In the genomic region with DNA sequence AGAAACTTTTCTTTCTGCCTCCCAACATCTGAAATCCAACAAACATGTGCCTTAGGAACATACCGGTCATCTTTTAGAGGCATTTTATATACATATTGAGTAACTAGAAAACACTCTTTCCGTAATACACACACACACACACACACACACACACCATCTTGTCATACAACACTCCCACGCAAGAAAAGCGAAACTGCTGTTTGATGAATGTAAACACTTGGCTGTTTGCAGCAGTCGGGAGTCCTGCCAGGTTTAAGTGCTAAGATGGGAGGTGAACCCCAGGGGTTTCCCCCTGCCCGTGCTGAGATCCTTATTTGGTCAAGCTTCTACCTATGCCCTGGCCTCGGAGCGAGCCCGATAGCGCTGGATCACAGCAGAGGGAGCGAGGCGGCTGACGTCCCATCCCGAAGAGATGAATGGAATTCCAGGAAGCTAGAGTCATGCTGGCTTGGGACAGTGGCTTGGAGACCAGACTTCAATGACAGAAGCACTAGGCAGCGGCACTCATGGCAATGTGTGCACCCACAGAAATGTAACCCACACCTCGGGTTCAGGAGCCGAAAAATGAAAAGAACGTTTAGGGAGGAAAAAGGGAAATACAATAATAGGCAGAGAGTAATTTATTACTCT, we compare ENCODE assay signal across 8 cellular contexts. TPM values are rescaled to one million over a fixed set of nuclear protein-coding genes. Genes with fewer than 3 reads are reported as not detected.
DNase-seq lines count a peak whose midpoint lies in the region; ATAC-seq, FAIRE-seq and TF ChIP-seq lines count a peak whose summit lies in the region.

No MANE protein-coding gene starts in this region.

- H3K27ac ChIP-seq in K562 (ENCODE audit: extremely low read depth, low read depth, low read length) (no peak overlapping the region), iPS DF 6.9 (ENCODE audit: low read length) (no peak overlapping the region), gastrocnemius medialis (peak overlapping the region in 3 of 4 donors; percentile 10 to 75 (median 68))

- H3K4me3 ChIP-seq in BJ (ENCODE audit: low read depth, low read length) (peak overlapping the region; percentile 19), K562 (no peak overlapping the region), iPS DF 6.9 (ENCODE audit: low read length) (no peak overlapping the region; the same call in 1 of the 2 replicates), gastrocnemius medialis (peak overlapping the region; percentile 55 to 63 (median 58))

- in situ Hi-C loops in K562 (cut with MboI) (loop anchor here (25.0 kb wide), 1 partner anchor 767 kb away; no protein-coding TSS in a partner anchor), gastrocnemius medialis (cut with MboI; ENCODE audit: low sequenced_read_pairs in 4 of 4) (loop anchor here (10.0 to 25.0 kb wide), 4 partner anchors 415 to 767 kb away; no protein-coding TSS in a partner anchor)

- peaks cover 0 to 12% of the 10 kb centered on the region in 2 experiments; a peak in 1 of 5 replicates for H3K4me1 ChIP-seq in K562 (replicated peaks in 1 of 2; ENCODE audit: control insufficient read depth in 2 of 2, insufficient read depth in 2 of 2, low read length in 2 of 2)
- H3K4me1 ChIP-seq in iPS DF 6.9 (ENCODE audit: control insufficient read depth, insufficient read depth, low read length): peaks cover 12% of the 10 kb centered on the region; the same call in 1 of the 2 replicates
- peaks cover 7 to 12% of the 10 kb centered on the region in 2 donors for H3K4me1 ChIP-seq in gastrocnemius medialis

- H3K9me3 ChIP-seq in K562 (replicated peaks; ENCODE audit: control insufficient read depth, insufficient read depth, low read depth, low read length) (peaks cover 7% of the 10 kb centered on the region), iPS DF 6.9 (ENCODE audit: control insufficient read depth, insufficient read depth, low read length) (no peaks in the 10 kb centered on the region), gastrocnemius medialis (no peaks in the 10 kb centered on the region)

- peak overlapping the region; percentile 36; the same call in 1 of the 2 replicates for H2AFZ ChIP-seq in K562 (ENCODE audit: low read depth, low read length)

- TF ChIP-seq CTCF in BJ (IDR thresholded peaks at IDR 0.05; ENCODE audit: insufficient read depth, low read depth, low read length): no peak
- TF ChIP-seq CTCF in K562 (IDR thresholded peaks at IDR 0.05 in 2 of 3, conservative IDR thresholded peaks at IDR 0.05 in 1 of 3; ENCODE audit: insufficient read depth in 2 of 3, low read depth in 1 of 3, low read length in 3 of 3): no peak
- TF ChIP-seq CTCF in gastrocnemius medialis (IDR thresholded peaks at IDR 0.05 in 4 of 5, conservative IDR thresholded peaks at IDR 0.05 in 1 of 5): no peak

- TF ChIP-seq POLR2A in K562 (conservative IDR thresholded peaks at IDR 0.05): no peak
- no peak for TF ChIP-seq POLR2A in gastrocnemius medialis (IDR thresholded peaks at IDR 0.05)

- no peaks in the 10 kb centered on the region for H3K9me1 ChIP-seq in K562 (ENCODE audit: control insufficient read depth, insufficient read depth, low read length)

- no peak for FAIRE-seq in K562 (lab: Jason Lieb, UNC)

- DNase-seq in BJ (ENCODE audit: low read depth): no peak
- DNase-seq in HK-2 (ENCODE audit: unreplicated experiment): peak; percentile 84
- DNase-seq in K562 (ENCODE audit: extremely low read depth in 1 of 4, low spot score in 3 of 4): no peak
- DNase-seq in iPS DF 6.9 (ENCODE audit: low read depth, low spot score): peak; percentile 92
- DNase-seq in gastrocnemius medialis: peak; percentile 16 to 62
- DNase-seq in DMS114 treated with DMSO at 0.1 percent for 48 hours (lab: John Stamatoyannopoulos, UW; ENCODE audit: unreplicated experiment): no peak
- DNase-seq in activated CD8-positive, alpha-beta memory T cell treated with anti-CD3 and anti-CD28 coated beads, Interleukin-2, amount 50 U/mL, for 48 hours: no peak

- H3K4me2 ChIP-seq in K562 (ENCODE audit: insufficient read depth, low read length): no peak overlapping the region

- no peak overlapping the region for H3K9ac ChIP-seq in K562 (ENCODE audit: insufficient read depth in 1 of 2, low read depth in 2 of 2, low read length in 2 of 2)

- TF ChIP-seq RAD21 in K562 (CRISPR knock-in tag; conservative IDR thresholded peaks at IDR 0.05 in 1 of 2, IDR thresholded peaks at IDR 0.05 in 1 of 2): no peak

- 0 out of 2 replicates have a peak, but pooled peaks cover 3% of the 10 kb centered on the region for H4K20me1 ChIP-seq in K562 (replicated peaks; ENCODE audit: control insufficient read depth, insufficient read depth, low read length)

- ATAC-seq in K562: no peak
- peak; percentile 49 to 85 for ATAC-seq in gastrocnemius medialis
- no peak for ATAC-seq in HG03521 (IDR thresholded peaks at IDR 0.05; ENCODE audit: unreplicated experiment)

- CTCF ChIA-PET in BJ (lab: Yijun Ruan, JAX): interaction anchor here (0.7 to 4.1 kb wide), 31 partner anchors 48 to 411 kb away, joined by 3 to 25 read pairs (median 4); no protein-coding TSS in a partner anchor
- CTCF ChIA-PET in K562 (lab: Yijun Ruan, JAX; ENCODE audit: low intra/inter-chr PET ratio): interaction anchor here (0.7 to 1.9 kb wide), 8 partner anchors 58 to 1142 kb away, joined by 3 to 10 read pairs (median 4); no protein-coding TSS in a partner anchor

- no peaks in the 10 kb centered on the region for H3K27me3 ChIP-seq in BJ (ENCODE audit: control insufficient read depth, insufficient read depth, low read length)
- H3K27me3 ChIP-seq in K562 (ENCODE audit: control insufficient read depth in 2 of 2, insufficient read depth in 2 of 2, low read length in 2 of 2): peaks cover 26 to 44% of the 10 kb centered on the region in 2 experiments; a peak in 4 of 5 replicates
- H3K27me3 ChIP-seq in iPS DF 6.9 (ENCODE audit: control insufficient read depth, insufficient read depth, low read length): no peaks in the 10 kb centered on the region
- H3K27me3 ChIP-seq in gastrocnemius medialis: peaks cover 0 to 6% (median 4%) of the 10 kb centered on the region in 3 donors

- no peak for TF ChIP-seq EP300 in K562 (IDR thresholded peaks at IDR 0.05; ENCODE audit: low read length)

- no peaks in the 10 kb centered on the region for H3K79me2 ChIP-seq in K562 (ENCODE audit: control insufficient read depth, insufficient read depth, low read length)

- intact Hi-C loops in K562 (cut with micrococcal nuclease) (loop anchor here (2.0 to 10.0 kb wide), 7 partner anchors 67 to 875 kb away; no protein-coding TSS in a partner anchor), gastrocnemius medialis (cut with DNase I; ENCODE audit: low total_unique reads) (loop anchor here (1.0 to 10.0 kb wide), 4 partner anchors 175 to 872 kb away; no protein-coding TSS in a partner anchor)

- POLR2A ChIA-PET in BJ (lab: Charles Lee): interaction anchor here (0.6 to 4.4 kb wide), 18 partner anchors 19 to 385 kb away, joined by 3 to 88 read pairs (median 8); no protein-coding TSS in a partner anchor
- POLR2A ChIA-PET in K562 (lab: Yijun Ruan, JAX): interaction anchor here (0.7 kb wide), 2 partner anchors 228 to 258 kb away, joined by 3 read pairs; no protein-coding TSS in a partner anchor

- H3K36me3 ChIP-seq in BJ (ENCODE audit: control insufficient read depth, insufficient read depth, low read length): peaks cover 30% of the 10 kb centered on the region
- H3K36me3 ChIP-seq in K562 (ENCODE audit: control insufficient read depth, insufficient read depth, low read length): no peaks in the 10 kb centered on the region
- H3K36me3 ChIP-seq in iPS DF 6.9 (ENCODE audit: control insufficient read depth, insufficient read depth, low read length): peaks cover 17% of the 10 kb centered on the region
- H3K36me3 ChIP-seq in gastrocnemius medialis: no peaks in the 10 kb centered on the region

- BruUV-seq in K562 (replicated peaks; lab: Mats Ljungman, UMichigan): no TSS peak

- WGBS in K562 (ENCODE audit: insufficient coverage, low coverage, missing lambda C conversion rate): 10% methylated on average over 18 of the region's 18 CpGs
- no CpG with 5 or more reads among the region's 18 CpGs for WGBS in iPS DF 6.9 (ENCODE audit: insufficient coverage, insufficient read length)

RNA-seq across cellular contexts. Expression of a gene that starts 1.3 kb away (rescaled TPM):
- polyA plus RNA-seq in BJ (2011; rRNA removed) (3,704 and 6,610 TPM in 2 replicates), K562 (2011; rRNA removed) (0.16 and 0.64 TPM in 2 replicates), K562 (2014; fragmentation: Illumina TruSeq; extraction: Trizol) (0.12 and 0.40 TPM in 2 replicates), K562 (2014; fragmentation: Nextera tagmentation; extraction: Ambion mirVana) (under 1 TPM; 0.04 to 0.08 TPM), K562 (2014; rRNA removed) (0.07 and 1.0 TPM in 2 replicates)
- polyA minus RNA-seq in BJ (2011; rRNA and poly(A)+ RNA removed): 19,882 and 20,500 TPM in 2 replicates
- total RNA-seq in K562 (2011; cell fraction: chromatin; rRNA removed; ENCODE audit: low replicate concordance): 3.7 and 5.3 TPM in 2 replicates
- total RNA-seq in K562 (2011; cell fraction: nucleolus; rRNA removed): 2.2 and 3.2 TPM in 2 replicates
- 2.1 and 3.4 TPM in 2 replicates for total RNA-seq in K562 (2011; cell fraction: nucleoplasm; rRNA removed)
- total RNA-seq in K562 (2014; rRNA removed) (0.23 and 0.29 TPM in 2 replicates), K562 (2014; rRNA removed; fragmentation: Illumina TruSeq; extraction: Trizol) (0.40 and 0.51 TPM in 2 replicates), K562 (2015; rRNA removed; fragmentation: Illumina TruSeq; extraction: Trizol) (0.53 and 0.65 TPM in 2 replicates), K562 (2021) (1.3 and 2.0 TPM in 2 replicates), gastrocnemius medialis (10 to 100 TPM; 10.7 to 99.0 (median 44.6) TPM)
- 0.44 and 1.9 TPM in 2 replicates for polyA plus RNA-seq in K562 (2011; cell fraction: cytosol; rRNA removed)
- 0.44 and 7.7 TPM in 2 replicates for polyA plus RNA-seq in K562 (2011; cell fraction: nucleus; rRNA removed)
- 0.31 and 0.84 TPM in 2 replicates for polyA plus RNA-seq in K562 (2012)
- polyA minus RNA-seq in K562 (2011; rRNA and poly(A)+ RNA removed): 0.42 and 2.6 TPM in 2 replicates
- 2.8 and 4.3 TPM in 2 replicates for polyA minus RNA-seq in K562 (2011; cell fraction: cytosol; rRNA and poly(A)+ RNA removed)
- 1.1 and 7.7 TPM in 2 replicates for polyA minus RNA-seq in K562 (2011; cell fraction: nucleus; rRNA and poly(A)+ RNA removed)

Comparison
In these comparisons a context has a peak if more than half of its experiments do, and no peak if none do; other contexts are left out.
1. DNase-seq: peak in HK-2 (single experiment), iPS DF 6.9 (single experiment) and gastrocnemius medialis (2 of 2); none in BJ (single experiment), K562 (0 of 4), DMS114 treated with DMSO at 0.1 percent for 48 hours (single experiment) and activated CD8-positive, alpha-beta memory T cell treated with anti-CD3 and anti-CD28 coated beads, Interleukin-2, amount 50 U/mL, for 48 hours (single experiment).
2. H3K4me3 ChIP-seq: peak in BJ (single experiment) and gastrocnemius medialis (4 of 4); none in K562 (single experiment) and iPS DF 6.9 (single experiment).
3. ATAC-seq: peak in gastrocnemius medialis (2 of 2); none in K562 (single experiment) and HG03521 (single experiment).
4. H3K27ac ChIP-seq: peak in gastrocnemius medialis (3 of 4); none in K562 (single experiment) and iPS DF 6.9 (single experiment).